1 cellular context compared by ENCODE assay signal in the genomic region with DNA sequence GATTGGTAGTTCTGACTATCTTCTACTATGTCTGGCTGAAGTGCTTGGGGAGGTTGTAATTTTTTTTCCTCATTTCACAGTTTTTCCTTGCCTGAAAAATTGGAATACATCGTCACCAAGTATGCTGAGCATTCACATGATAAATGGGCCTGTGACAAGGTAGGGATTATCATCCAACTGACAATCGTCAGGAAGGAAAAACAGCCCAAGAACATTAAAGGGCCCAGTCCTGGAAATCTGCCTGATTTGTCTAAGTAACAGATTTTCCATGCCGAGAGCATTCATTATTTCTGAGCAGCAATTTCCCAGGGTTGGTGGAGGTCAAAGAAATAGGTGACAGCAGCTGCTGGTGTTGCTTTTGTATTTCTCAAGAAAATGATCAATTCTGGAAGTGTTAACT.
TF ChIP-seq lines count a peak whose summit lies in the region.

No MANE protein-coding gene starts in this region.

TF ChIP-seq in neural cell, 6 proteins besides CTCF, POLR2A, EP300 and RAD21 (continued from another document):
- TF ChIP-seq REST (IDR thresholded peaks at IDR 0.05; ENCODE audit: borderline replicate concordance) = peak; percentile 90
